ENCODE assay signal across 19 cellular contexts in the genomic region with DNA sequence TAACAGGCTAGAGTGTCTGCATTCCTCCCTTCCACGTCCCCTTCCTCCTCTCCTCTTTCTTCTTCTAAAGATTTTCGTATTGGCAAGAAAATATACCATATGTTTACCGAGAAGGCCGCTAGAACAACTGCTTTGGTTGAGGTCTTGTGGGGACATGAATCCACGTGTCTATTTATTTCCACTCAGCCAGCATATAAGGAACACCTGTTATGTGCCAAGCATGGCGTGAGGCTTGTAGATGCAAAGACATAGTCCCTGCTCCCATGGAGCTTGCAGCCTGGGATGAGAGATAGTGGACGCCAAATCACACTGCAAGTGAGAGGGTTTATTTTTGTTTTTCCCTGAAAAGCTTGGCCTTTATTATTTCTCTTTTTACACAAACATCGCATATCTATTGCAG. TPM values are rescaled to one million over a fixed set of nuclear protein-coding genes. Genes with fewer than 3 reads are reported as not detected.
"Had no signal": no experiment of that assay in that cellular context is flagged by ENCODE, and none has a peak within 500 bp of the region (broad histone marks: within the 10 kb centered on the region; RNA-seq: fewer than 3 reads in every experiment).

No MANE protein-coding gene starts in this region.

- DNase-seq: activated CD4-positive, alpha-beta T cell treated with anti-CD3 and anti-CD28 coated beads for 1 hour; activated CD4-positive, alpha-beta T cell treated with anti-CD3 and anti-CD28 coated beads, Interleukin-2, amount 50 U/mL, for 1 hour; activated T-cell treated with anti-CD3 and anti-CD28 coated beads, Interleukin-2, amount 50 U/mL, for 24 hours; aorta; effector memory CD8-positive, alpha-beta T cell; head of caudate nucleus; hypothalamus; left ventricle myocardium inferior; mammary epithelial cell; retina; sigmoid colon; stimulated activated CD4-positive, alpha-beta T cell treated with anti-CD3 and anti-CD28 coated beads, Interleukin-2, amount 100 ng/mL, for 48 hours; stimulated activated CD8-positive, alpha-beta memory T cell treated with anti-CD3 and anti-CD28 coated beads, Interleukin-4, amount 100 ng/mL, for 48 hours; stimulated activated naive B cell treated with anti-CD40 and anti-IgM and Interleukin-4, amounts not matched to agents 10 μg/mL and 1 μg/mL and 100 μg/mL, for 72 hours; transverse colon had no signal

RNA-seq across cellular contexts. Expression of a gene that starts 57.1 kb away (rescaled TPM):
- total RNA-seq: activated naive CD4-positive, alpha-beta T cell treated with anti-CD3 and anti-CD28 coated beads, Interleukin-2, amount 50 U/mL, for 72 hours; activated T-helper 17 cell treated with anti-CD3 and anti-CD28 coated beads, Interleukin-2, amount 50 U/mL, for 72 hours; aorta; cardiac septum; left ventricle myocardium inferior; natural killer cell treated with Interleukin-12 subunit alpha and Interleukin-12 subunit beta and Interleukin-15 and Interleukin-18, amount 100 ng/mL, for 72 hours had no signal
